15 cellular contexts compared by ENCODE assay signal in the genomic region with DNA sequence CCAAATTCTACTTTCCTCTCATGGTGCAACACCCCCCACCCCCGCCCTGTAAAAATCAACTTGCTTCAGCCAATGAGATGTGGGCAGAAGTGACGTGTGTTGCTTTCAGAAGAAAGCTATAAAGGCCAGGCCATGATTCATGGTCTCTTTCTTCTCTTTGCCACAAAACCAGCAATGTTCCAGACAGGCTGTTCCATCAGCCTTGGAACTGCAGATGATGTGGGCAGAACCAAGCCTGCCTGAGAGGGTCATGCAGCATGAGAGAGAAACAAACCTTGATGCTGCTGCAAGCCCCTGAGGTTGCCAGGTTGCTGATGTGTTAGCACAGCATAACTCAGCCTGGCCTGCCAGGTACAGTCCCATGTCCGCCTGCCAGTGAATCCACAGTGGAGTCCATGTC. TPM values are rescaled to one million over a fixed set of nuclear protein-coding genes. Genes with fewer than 3 reads are reported as not detected.
A peak's percentile ranks its signal among the peaks of the same experiment; 100 is the strongest.
DNase-seq lines count a peak whose midpoint lies in the region; ATAC-seq and TF ChIP-seq lines count a peak whose summit lies in the region.
"Had no signal": no experiment of that assay in that cellular context is flagged by ENCODE, and none has a peak within 500 bp of the region (broad histone marks: within the 10 kb centered on the region; RNA-seq: fewer than 3 reads in every experiment).

No MANE protein-coding gene starts in this region.

- DNase-seq in activated naive CD8-positive, alpha-beta T cell treated with anti-CD3 and anti-CD28 coated beads, Interleukin-2, amount 50 U/mL, for 24 hours: no peak
- no peak for DNase-seq in activated naive CD8-positive, alpha-beta T cell treated with anti-CD3 and anti-CD28 coated beads for 36 hours
- DNase-seq in HT1080 (ENCODE audit: low read depth) (peak; percentile 4), astrocyte of the hippocampus (ENCODE audit: low read depth, low spot score) (peak; percentile 62), 8988T (no peak), uterus (no peak)
- no peak for DNase-seq in stimulated activated effector memory CD8-positive, alpha-beta T cell treated with anti-CD3 and anti-CD28 coated beads, Interleukin-12 subunit alpha, Interleukin-12 subunit beta, amount 100 ng/mL, for 72 hours (ENCODE audit: low spot score in 2 of 2)
- DNase-seq: AML-193; Caco-2; CD8-positive, alpha-beta memory T cell; DND-41; GDM1; H7 had no signal

- H3K27me3 ChIP-seq in uterus: no peaks in the 10 kb centered on the region
- H3K27me3 ChIP-seq: BLaER1 had no signal

- no peak overlapping the region for H3K27ac Mint-ChIP-seq in activated naive CD8-positive, alpha-beta T cell treated with anti-CD3 and anti-CD28 coated beads, Interleukin-2, amount 50 U/mL, for 24 hours
- no peak overlapping the region for H3K27ac Mint-ChIP-seq in activated naive CD8-positive, alpha-beta T cell treated with anti-CD3 and anti-CD28 coated beads for 36 hours
- H3K27ac Mint-ChIP-seq in stimulated activated effector memory CD8-positive, alpha-beta T cell treated with anti-CD3 and anti-CD28 coated beads, Interleukin-12 subunit alpha, Interleukin-12 subunit beta, amount 100 ng/mL, for 72 hours: no peak overlapping the region
- H3K27ac Mint-ChIP-seq: CD8-positive, alpha-beta memory T cell; GM23338 had no signal

- H3K9me3 Mint-ChIP-seq in activated naive CD8-positive, alpha-beta T cell treated with anti-CD3 and anti-CD28 coated beads, Interleukin-2, amount 50 U/mL, for 24 hours: peaks cover 5% of the 10 kb centered on the region
- H3K9me3 Mint-ChIP-seq in activated naive CD8-positive, alpha-beta T cell treated with anti-CD3 and anti-CD28 coated beads for 36 hours: no peaks in the 10 kb centered on the region
- no peaks in the 10 kb centered on the region for H3K9me3 Mint-ChIP-seq in stimulated activated effector memory CD8-positive, alpha-beta T cell treated with anti-CD3 and anti-CD28 coated beads, Interleukin-12 subunit alpha, Interleukin-12 subunit beta, amount 100 ng/mL, for 72 hours

- no peaks in the 10 kb centered on the region for H3K36me3 ChIP-seq in uterus
- H3K36me3 ChIP-seq: BLaER1 had no signal

- TF ChIP-seq CTCF in uterus (IDR thresholded peaks at IDR 0.05): no peak

- no peak overlapping the region for H3K4me3 Mint-ChIP-seq in activated naive CD8-positive, alpha-beta T cell treated with anti-CD3 and anti-CD28 coated beads, Interleukin-2, amount 50 U/mL, for 24 hours
- no peak overlapping the region for H3K4me3 Mint-ChIP-seq in activated naive CD8-positive, alpha-beta T cell treated with anti-CD3 and anti-CD28 coated beads for 36 hours
- H3K4me3 Mint-ChIP-seq in stimulated activated effector memory CD8-positive, alpha-beta T cell treated with anti-CD3 and anti-CD28 coated beads, Interleukin-12 subunit alpha, Interleukin-12 subunit beta, amount 100 ng/mL, for 72 hours: no peak overlapping the region
- H3K4me3 Mint-ChIP-seq: CD8-positive, alpha-beta memory T cell; GM23338 had no signal

- H3K4me3 ChIP-seq in uterus: no peak overlapping the region
- H3K4me3 ChIP-seq: BLaER1, GM23338 had no signal

- intact Hi-C loops in uterus (cut with DNase I; ENCODE audit: low total_unique reads): no loop called here

- H3K36me3 Mint-ChIP-seq in activated naive CD8-positive, alpha-beta T cell treated with anti-CD3 and anti-CD28 coated beads, Interleukin-2, amount 50 U/mL, for 24 hours (ENCODE audit: low read depth): no peaks in the 10 kb centered on the region
- H3K36me3 Mint-ChIP-seq in activated naive CD8-positive, alpha-beta T cell treated with anti-CD3 and anti-CD28 coated beads for 36 hours: no peaks in the 10 kb centered on the region
- no peaks in the 10 kb centered on the region for H3K36me3 Mint-ChIP-seq in stimulated activated effector memory CD8-positive, alpha-beta T cell treated with anti-CD3 and anti-CD28 coated beads, Interleukin-12 subunit alpha, Interleukin-12 subunit beta, amount 100 ng/mL, for 72 hours

- ATAC-seq in activated naive CD8-positive, alpha-beta T cell treated with anti-CD3 and anti-CD28 coated beads, Interleukin-2, amount 50 U/mL, for 24 hours: peak; percentile 73
- peak; percentile 51 for ATAC-seq in stimulated activated effector memory CD8-positive, alpha-beta T cell treated with anti-CD3 and anti-CD28 coated beads, Interleukin-12 subunit alpha, Interleukin-12 subunit beta, amount 100 ng/mL, for 72 hours
- ATAC-seq: GM23338 had no signal

- TF ChIP-seq POLR2A in uterus (IDR thresholded peaks at IDR 0.05): no peak

- peaks cover 12% of the 10 kb centered on the region for H3K4me1 Mint-ChIP-seq in activated naive CD8-positive, alpha-beta T cell treated with anti-CD3 and anti-CD28 coated beads, Interleukin-2, amount 50 U/mL, for 24 hours
- peaks cover 4% of the 10 kb centered on the region for H3K4me1 Mint-ChIP-seq in activated naive CD8-positive, alpha-beta T cell treated with anti-CD3 and anti-CD28 coated beads for 36 hours
- peaks cover 12% of the 10 kb centered on the region for H3K4me1 Mint-ChIP-seq in stimulated activated effector memory CD8-positive, alpha-beta T cell treated with anti-CD3 and anti-CD28 coated beads, Interleukin-12 subunit alpha, Interleukin-12 subunit beta, amount 100 ng/mL, for 72 hours

- no peaks in the 10 kb centered on the region for H3K9me3 ChIP-seq in uterus
- H3K9me3 ChIP-seq: BLaER1, Caco-2 had no signal

- H3K27me3 Mint-ChIP-seq in activated naive CD8-positive, alpha-beta T cell treated with anti-CD3 and anti-CD28 coated beads, Interleukin-2, amount 50 U/mL, for 24 hours: peaks cover 4% of the 10 kb centered on the region
- no peaks in the 10 kb centered on the region for H3K27me3 Mint-ChIP-seq in activated naive CD8-positive, alpha-beta T cell treated with anti-CD3 and anti-CD28 coated beads for 36 hours

- no peak overlapping the region for H3K27ac ChIP-seq in uterus
- H3K27ac ChIP-seq: BLaER1 had no signal

- H3K4me1 ChIP-seq in uterus: no peaks in the 10 kb centered on the region
- H3K4me1 ChIP-seq: BLaER1, Caco-2 had no signal

RNA-seq across cellular contexts. Expression of a gene that starts 41.8 kb away (rescaled TPM):
- 10 to 100 TPM; 36.3 to 38.5 TPM for total RNA-seq in activated naive CD8-positive, alpha-beta T cell treated with anti-CD3 and anti-CD28 coated beads for 36 hours
- total RNA-seq in HT1080 (2014; rRNA removed; shearing (Covaris generic)): 31.0 and 33.7 TPM in 2 replicates
- polyA plus RNA-seq in HT1080 (2015; cell fraction: cytosol; rRNA removed): 38.6 and 41.0 TPM in 2 replicates
- 20.8 and 25.1 TPM in 2 replicates for polyA plus RNA-seq in HT1080 (2015; cell fraction: nucleus; rRNA removed)
- total RNA-seq in uterus: 10 to 100 TPM in 2 of 4 donors, 1 to 10 TPM in 2; 2.4 to 25.6 (median 12.2) TPM

Comparison
In these comparisons a context has a peak if more than half of its experiments do, and no peak if none do; other contexts are left out.
1. DNase-seq: peak in HT1080 (single experiment) and astrocyte of the hippocampus (single experiment); none in activated naive CD8-positive, alpha-beta T cell treated with anti-CD3 and anti-CD28 coated beads, Interleukin-2, amount 50 U/mL, for 24 hours (single experiment), activated naive CD8-positive, alpha-beta T cell treated with anti-CD3 and anti-CD28 coated beads for 36 hours (single experiment), stimulated activated effector memory CD8-positive, alpha-beta T cell treated with anti-CD3 and anti-CD28 coated beads, Interleukin-12 subunit alpha, Interleukin-12 subunit beta, amount 100 ng/mL, for 72 hours (0 of 2), 8988T (single experiment) and uterus (0 of 2).